Comparison of ENCODE assay signal across 9 cellular contexts in the genomic region with DNA sequence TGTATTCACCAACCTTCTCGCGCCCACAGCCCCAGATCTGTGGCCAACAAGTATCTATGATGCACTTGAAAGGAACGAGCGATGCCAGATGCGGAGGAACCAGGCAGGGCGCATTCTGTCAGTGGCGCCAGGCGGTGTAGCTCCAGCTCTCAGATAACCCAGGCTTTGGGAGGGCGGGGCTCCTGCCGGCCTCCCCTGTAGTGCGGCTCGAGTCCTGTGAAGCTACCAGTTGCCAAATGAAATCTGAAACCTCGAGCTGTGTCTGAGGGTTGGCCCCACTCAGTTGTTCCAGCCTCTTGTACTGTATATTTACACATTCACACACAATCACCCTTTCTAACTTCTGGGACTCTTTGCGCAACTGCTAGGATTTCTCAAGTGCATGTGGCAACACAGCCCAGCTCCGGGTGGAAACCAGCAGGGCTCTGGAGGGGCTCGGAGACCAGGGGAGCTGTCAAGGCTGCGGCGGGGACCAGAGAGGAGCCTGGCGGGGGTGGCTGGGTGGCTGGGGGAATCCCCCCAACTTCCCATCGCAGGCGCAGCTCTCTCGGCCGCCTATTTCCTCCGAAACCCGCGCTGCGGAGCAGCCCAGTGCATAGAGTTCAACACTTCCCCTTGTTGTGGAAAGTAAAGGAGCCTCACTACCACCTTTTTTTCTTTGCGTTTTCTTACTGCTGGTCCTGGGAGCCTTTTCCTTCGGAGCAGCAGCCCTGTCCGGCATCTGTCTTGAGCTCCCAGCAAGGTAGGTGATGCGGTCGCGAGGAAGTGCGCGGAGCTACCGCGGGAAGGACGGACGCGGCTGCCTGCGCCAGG. TPM values are rescaled to one million over a fixed set of nuclear protein-coding genes. Genes with fewer than 3 reads are reported as not detected.
DNase-seq lines count a peak whose midpoint lies in the region; ATAC-seq, FAIRE-seq and TF ChIP-seq lines count a peak whose summit lies in the region.
"Had no signal": no experiment of that assay in that cellular context is flagged by ENCODE, and none has a peak within 500 bp of the region (broad histone marks: within the 10 kb centered on the region; RNA-seq: fewer than 3 reads in every experiment).

TSS of gene ARHGAP24 (plus strand) at position 333 of the 813 bp plus-strand sequence.

- H3K4me1 ChIP-seq in K562 (replicated peaks in 1 of 2; ENCODE audit: control insufficient read depth in 2 of 2, insufficient read depth in 2 of 2, low read length in 2 of 2), result peaks cover 0 to 9% of the 10 kb centered on the region in 2 experiments; a peak in 3 of 5 replicates

- H3K27ac Mint-ChIP-seq in CD4-positive, alpha-beta T cell, result no peak within 1 kb of the TSS

- no peak for TF ChIP-seq CTCF in K562 (IDR thresholded peaks at IDR 0.05 in 2 of 3, conservative IDR thresholded peaks at IDR 0.05 in 1 of 3; ENCODE audit: insufficient read depth in 2 of 3, low read depth in 1 of 3, low read length in 3 of 3)
- no peak for TF ChIP-seq CTCF in CD4-positive, alpha-beta T cell (IDR thresholded peaks at IDR 0.05)

- H3K27me3 Mint-ChIP-seq in CD4-positive, alpha-beta T cell, result peaks cover 27% of the 10 kb centered on the region

- H4K20me1 ChIP-seq in K562 (replicated peaks; ENCODE audit: control insufficient read depth, insufficient read depth, low read length), result no peaks in the 10 kb centered on the region

- H3K79me2 ChIP-seq in K562 (ENCODE audit: control insufficient read depth, insufficient read depth, low read length), result no peaks in the 10 kb centered on the region

- 7% methylated on average over 37 of the region's 41 CpGs for WGBS in K562 (ENCODE audit: insufficient coverage, low coverage, missing lambda C conversion rate)

- no peaks in the 10 kb centered on the region for H3K9me1 ChIP-seq in K562 (ENCODE audit: control insufficient read depth, insufficient read depth, low read length)

- no peaks in the 10 kb centered on the region for H3K9me3 ChIP-seq in K562 (replicated peaks; ENCODE audit: control insufficient read depth, insufficient read depth, low read depth, low read length)
- no peaks in the 10 kb centered on the region for H3K9me3 ChIP-seq in CD4-positive, alpha-beta T cell (ENCODE audit: control insufficient read depth, low read length)

- peak within 1 kb of the TSS in 1 of 2 experiments; percentile 85; a peak in 2 of 4 replicates for H3K9ac ChIP-seq in K562 (ENCODE audit: insufficient read depth in 1 of 2, low read depth in 2 of 2, low read length in 2 of 2)

- BruUV-seq in K562 (replicated peaks; lab: Mats Ljungman, UMichigan), result no TSS peak

- ATAC-seq in GM21390 (IDR thresholded peaks at IDR 0.05; ENCODE audit: unreplicated experiment) (peak; percentile 91), K562 (peak; percentile 99)
- ATAC-seq in CD4-positive, alpha-beta T cell (ENCODE audit: poor library complexity), result no peak

- in situ Hi-C loops in K562 (cut with MboI), result no loop called here

- peak; percentile 9 to 31; a peak in 1 of 4 replicates for TF ChIP-seq RAD21 in K562 (CRISPR knock-in tag; conservative IDR thresholded peaks at IDR 0.05 in 1 of 2, IDR thresholded peaks at IDR 0.05 in 1 of 2)

- no peak for TF ChIP-seq EP300 in K562 (IDR thresholded peaks at IDR 0.05; ENCODE audit: low read length)

- CTCF ChIA-PET in K562 (lab: Yijun Ruan, JAX; ENCODE audit: low intra/inter-chr PET ratio), result no interaction called here
- CTCF ChIA-PET in CD4-positive, alpha-beta T cell (lab: Charles Lee), result no interaction called here

- H3K4me2 ChIP-seq in K562 (ENCODE audit: insufficient read depth, low read length), result peak within 1 kb of the TSS; percentile 68

- H3K4me3 Mint-ChIP-seq in CD4-positive, alpha-beta T cell, result no peak within 1 kb of the TSS

- H3K36me3 Mint-ChIP-seq in CD4-positive, alpha-beta T cell (ENCODE audit: low read depth), result no peaks in the 10 kb centered on the region

- DNase-seq in ELF-1 (ENCODE audit: low read depth, low spot score) (peak; percentile 96), HK-2 (ENCODE audit: unreplicated experiment) (peak; percentile 13), NOMO-1 treated with DMSO at 0.1 percent for 48 hours (lab: John Stamatoyannopoulos, UW; ENCODE audit: unreplicated experiment) (peak; percentile 92), K562 (ENCODE audit: extremely low read depth in 1 of 4, low spot score in 3 of 4) (peak in 3 of 4 experiments; percentile 11 to 84 (median 64)), hypothalamus (lab: John Stamatoyannopoulos, UW) (peak in 45 of 51 donors; percentile 3 to 74 (median 30)), putamen (ENCODE audit: low spot score) (peak; percentile 32)
- no peak for DNase-seq in CD4-positive, alpha-beta T cell

- no peak for TF ChIP-seq POLR2A in K562 (conservative IDR thresholded peaks at IDR 0.05)

- peaks cover 0 to 3% of the 10 kb centered on the region in 2 experiments; a peak in 2 of 5 replicates for H3K27me3 ChIP-seq in K562 (ENCODE audit: control insufficient read depth in 2 of 2, insufficient read depth in 2 of 2, low read length in 2 of 2)
- peaks cover 6% of the 10 kb centered on the region for H3K27me3 ChIP-seq in CD4-positive, alpha-beta T cell (ENCODE audit: control insufficient read depth, insufficient read depth, low read length)

- no peaks in the 10 kb centered on the region for H3K4me1 Mint-ChIP-seq in CD4-positive, alpha-beta T cell (ENCODE audit: low read depth)

- H3K4me3 ChIP-seq in K562, result peak within 1 kb of the TSS; percentile 37

- H2AFZ ChIP-seq in K562 (ENCODE audit: low read depth, low read length), result peak within 1 kb of the TSS; percentile 75

- peak; percentile 67 for FAIRE-seq in K562 (lab: Jason Lieb, UNC)
- FAIRE-seq: islet of Langerhans had no signal

- no peak within 1 kb of the TSS for H3K27ac ChIP-seq in K562 (ENCODE audit: extremely low read depth, low read depth, low read length)
- no peak within 1 kb of the TSS for H3K27ac ChIP-seq in CD4-positive, alpha-beta T cell (ENCODE audit: low read depth, low read length)

- H3K9me3 Mint-ChIP-seq in CD4-positive, alpha-beta T cell, result no peaks in the 10 kb centered on the region

- no peaks in the 10 kb centered on the region for H3K36me3 ChIP-seq in K562 (ENCODE audit: control insufficient read depth, insufficient read depth, low read length)

- POLR2A ChIA-PET in K562 (lab: Yijun Ruan, JAX), result interaction anchor here (0.6 to 0.7 kb wide), 2 partner anchors 116 to 257 kb away, joined by 3 read pairs; no protein-coding TSS in a partner anchor
- POLR2A ChIA-PET in CD4-positive, alpha-beta T cell (lab: Charles Lee), result no interaction called here

- intact Hi-C loops in K562 (cut with micrococcal nuclease), result no loop called here
- intact Hi-C loops in CD4-positive, alpha-beta T cell (cut with DNase I, micrococcal nuclease), result no loop called here

TF ChIP-seq in K562, 482 proteins besides CTCF, POLR2A, EP300 and RAD21 (continues in another document):
- TF ChIP-seq ZNF76 (CRISPR knock-in tag; IDR thresholded peaks at IDR 0.05; ENCODE audit: borderline replicate concordance) (no peak), ESRRA (IDR thresholded peaks at IDR 0.05; ENCODE audit: borderline replicate concordance, low read depth) (no peak), SIRT6 (IDR thresholded peaks at IDR 0.05; ENCODE audit: low read depth, low read length) (no peak), HDAC2 (IDR thresholded peaks at IDR 0.05) (no peak), MTA1 (IDR thresholded peaks at IDR 0.05; ENCODE audit: borderline replicate concordance) (no peak), ZNF77 (CRISPR knock-in tag; IDR thresholded peaks at IDR 0.05) (no peak), GTF2F1 (IDR thresholded peaks at IDR 0.05; ENCODE audit: low read depth, low read length) (no peak), NCOA6 (IDR thresholded peaks at IDR 0.05) (no peak), IRF2 (CRISPR knock-in tag; IDR thresholded peaks at IDR 0.05) (no peak), ZNF3 (CRISPR knock-in tag; IDR thresholded peaks at IDR 0.05) (no peak)
- TF ChIP-seq, protein P1, sequence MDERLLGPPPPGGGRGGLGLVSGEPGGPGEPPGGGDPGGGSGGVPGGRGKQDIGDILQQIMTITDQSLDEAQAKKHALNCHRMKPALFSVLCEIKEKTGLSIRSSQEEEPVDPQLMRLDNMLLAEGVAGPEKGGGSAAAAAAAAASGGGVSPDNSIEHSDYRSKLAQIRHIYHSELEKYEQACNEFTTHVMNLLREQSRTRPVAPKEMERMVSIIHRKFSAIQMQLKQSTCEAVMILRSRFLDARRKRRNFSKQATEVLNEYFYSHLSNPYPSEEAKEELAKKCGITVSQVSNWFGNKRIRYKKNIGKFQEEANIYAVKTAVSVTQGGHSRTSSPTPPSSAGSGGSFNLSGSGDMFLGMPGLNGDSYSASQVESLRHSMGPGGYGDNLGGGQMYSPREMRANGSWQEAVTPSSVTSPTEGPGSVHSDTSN (CRISPR knock-in tag; IDR thresholded peaks at IDR 0.05; ENCODE audit: low read depth), result no peak
- TF ChIP-seq, protein P1 (tag; conservative IDR thresholded peaks at IDR 0.05; ENCODE audit: low read depth), result no peak

RNA-seq across cellular contexts. Expression of gene ARHGAP24, which starts in this region (rescaled TPM):
- 14.9 and 62.8 TPM in 2 replicates for total RNA-seq in K562 (2011; cell fraction: chromatin; rRNA removed; ENCODE audit: low replicate concordance)
- total RNA-seq in K562 (2011; cell fraction: nucleolus; rRNA removed), result 6.2 and 17.1 TPM in 2 replicates
- total RNA-seq in K562 (2011; cell fraction: nucleoplasm; rRNA removed), result 35.0 and 66.4 TPM in 2 replicates
- total RNA-seq in K562 (2014; rRNA removed) (12.0 and 12.9 TPM in 2 replicates), K562 (2014; rRNA removed; fragmentation: Illumina TruSeq; extraction: Trizol) (15.2 and 16.9 TPM in 2 replicates), K562 (2015; rRNA removed; fragmentation: Illumina TruSeq; extraction: Trizol) (20.8 and 22.6 TPM in 2 replicates), K562 (2021) (10.8 and 12.6 TPM in 2 replicates)
- polyA plus RNA-seq in K562 (2011; rRNA removed) (7.2 and 8.0 TPM in 2 replicates), K562 (2014; fragmentation: Illumina TruSeq; extraction: Trizol) (11.2 and 15.4 TPM in 2 replicates), K562 (2014; fragmentation: Nextera tagmentation; extraction: Ambion mirVana) (10 to 100 TPM in 1 of 2 experiments, 1 to 10 TPM in 1; 8.3 to 19.6 TPM), K562 (2014; rRNA removed) (14.0 and 15.1 TPM in 2 replicates)
- 4.0 and 5.0 TPM in 2 replicates for polyA plus RNA-seq in K562 (2011; cell fraction: cytosol; rRNA removed)
- polyA plus RNA-seq in K562 (2011; cell fraction: nucleus; rRNA removed), result 4.2 and 5.0 TPM in 2 replicates
- 10.0 and 12.2 TPM in 2 replicates for polyA plus RNA-seq in K562 (2012)
- 24.0 and 25.6 TPM in 2 replicates for polyA minus RNA-seq in K562 (2011; rRNA and poly(A)+ RNA removed)
- polyA minus RNA-seq in K562 (2011; cell fraction: cytosol; rRNA and poly(A)+ RNA removed), result 2.5 and 3.0 TPM in 2 replicates
- 15.9 and 26.0 TPM in 2 replicates for polyA minus RNA-seq in K562 (2011; cell fraction: nucleus; rRNA and poly(A)+ RNA removed)
- under 1 TPM; 0.30 to 0.53 TPM for total RNA-seq in CD4-positive, alpha-beta T cell

Comparison
In these comparisons a context has a peak if more than half of its experiments do, and no peak if none do; other contexts are left out.
1. RNA of gene ARHGAP24 (total RNA-seq): 6.2 to 66.4 TPM in K562; 0.30 to 0.53 TPM in CD4-positive, alpha-beta T cell; every median in the first group is over 4 times any median in the second.
2. DNase-seq: peak in ELF-1 (single experiment), HK-2 (single experiment), NOMO-1 treated with DMSO at 0.1 percent for 48 hours (single experiment), K562 (3 of 4), hypothalamus (45 of 51) and putamen (single experiment); none in CD4-positive, alpha-beta T cell (0 of 10).